In the genomic region with DNA sequence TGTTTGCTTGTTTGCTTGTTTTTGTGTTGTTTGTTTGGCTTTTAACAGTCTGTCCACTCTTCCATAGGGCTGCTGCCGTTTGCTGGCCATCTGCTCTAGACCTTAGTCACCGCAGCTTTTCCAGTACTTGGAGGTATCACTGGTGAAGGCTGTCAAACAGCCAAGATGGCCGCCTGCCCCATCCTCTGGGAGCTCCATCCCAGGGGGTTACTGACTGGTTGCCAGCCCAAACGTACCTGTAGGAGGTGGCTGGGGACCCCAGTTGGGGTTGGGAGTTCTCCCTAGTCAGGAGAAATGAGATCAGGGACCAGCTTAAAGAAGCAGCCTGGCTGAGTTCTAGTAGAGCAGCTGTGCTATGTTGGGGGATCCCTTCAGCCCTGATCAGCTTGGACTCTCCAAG, we compare ENCODE assay signal across 23 cellular contexts.
A peak's percentile ranks its signal among the peaks of the same experiment; 100 is the strongest.
DNase-seq lines count a peak whose midpoint lies in the region; ATAC-seq, FAIRE-seq and TF ChIP-seq lines count a peak whose summit lies in the region.
"Had no signal": no experiment of that assay in that cellular context is flagged by ENCODE, and none has a peak within 500 bp of the region (broad histone marks: within the 10 kb centered on the region; RNA-seq: fewer than 3 reads in every experiment).

No MANE protein-coding gene starts in this region.

- H3K27me3 Mint-ChIP-seq in chondrocyte (ENCODE audit: low read depth), result no peaks in the 10 kb centered on the region
- H3K27me3 Mint-ChIP-seq: CD4-positive, alpha-beta memory T cell; CD4-positive, CD25-positive, alpha-beta regulatory T cell; CD8-positive, alpha-beta memory T cell had no signal

- TF ChIP-seq RAD21 in HepG2 (CRISPR knock-in tag; IDR thresholded peaks at IDR 0.05), result no peak

- peak in 2 of 3 donors; percentile 32 to 34 for DNase-seq in right lobe of liver
- DNase-seq in HepG2 (ENCODE audit: low spot score), result no peak
- DNase-seq in chondrocyte (ENCODE audit: low spot score), result peak; percentile 80
- DNase-seq in sigmoid colon, result peak; percentile 48
- no peak for DNase-seq in DMS114 treated with DMSO at 0.1 percent for 48 hours (lab: John Stamatoyannopoulos, UW; ENCODE audit: unreplicated experiment)
- no peak for DNase-seq in NCI-H345 (lab: John Stamatoyannopoulos, UW)
- DNase-seq: 8988T; ACHN; BE2C; C1 segment of cervical spinal cord; CD4-positive, alpha-beta memory T cell; CD4-positive, CD25-positive, alpha-beta regulatory T cell; CD8-positive, alpha-beta memory T cell; COR-L47; DMS 273 treated with DMSO at 0.1 percent for 48 hours; DMS79 treated with DMSO at 0.1 percent for 48 hours; GF-D8 had no signal

- ATAC-seq in right lobe of liver, result no peak
- no peak for ATAC-seq in HepG2

- POLR2A ChIA-PET in HepG2 (lab: Yijun Ruan, JAX), result no interaction called here

- no peak overlapping the region for H2AFZ ChIP-seq in HepG2 (ENCODE audit: low read length)

- H3K27ac ChIP-seq in right lobe of liver (no peak overlapping the region), HepG2 (ENCODE audit: extremely low read length, insufficient read depth, low read length) (no peak overlapping the region), sigmoid colon (no peak overlapping the region)
- H3K27ac ChIP-seq: BLaER1 had no signal

- no peak overlapping the region for H3K9ac ChIP-seq in HepG2 (ENCODE audit: insufficient read depth, low read depth, low read length)
- H3K9ac ChIP-seq: BLaER1 had no signal

- BruUV-seq in HepG2 (replicated peaks; lab: Mats Ljungman, UMichigan), result no TSS peak

- intact Hi-C loops in right lobe of liver (cut with DNase I), result no loop called here
- intact Hi-C loops in HepG2 (cut with micrococcal nuclease; ENCODE audit: unreplicated experiment), result no loop called here
- intact Hi-C loops in sigmoid colon (cut with DNase I), result no loop called here

- H3K27me3 ChIP-seq in right lobe of liver (no peaks in the 10 kb centered on the region), HepG2 (ENCODE audit: control insufficient read depth in 1 of 2, insufficient read depth in 2 of 2, low read length in 2 of 2) (no peaks in the 10 kb centered on the region), sigmoid colon (no peaks in the 10 kb centered on the region)
- H3K27me3 ChIP-seq: BE2C, BLaER1 had no signal

- TF ChIP-seq CTCF in right lobe of liver (IDR thresholded peaks at IDR 0.05) (no peak), HepG2 (CRISPR knock-in tag; IDR thresholded peaks at IDR 0.05) (no peak), chondrocyte (IDR thresholded peaks at IDR 0.05) (no peak), sigmoid colon (IDR thresholded peaks at IDR 0.05) (no peak)

- H3K4me1 Mint-ChIP-seq in chondrocyte (ENCODE audit: low read depth), result no peaks in the 10 kb centered on the region
- H3K4me1 Mint-ChIP-seq: CD14-positive monocyte; CD4-positive, alpha-beta memory T cell; CD4-positive, CD25-positive, alpha-beta regulatory T cell; CD8-positive, alpha-beta memory T cell had no signal

- H3K9me3 ChIP-seq in right lobe of liver (no peaks in the 10 kb centered on the region), HepG2 (ENCODE audit: low read length) (peaks cover 53% of the 10 kb centered on the region), sigmoid colon (no peaks in the 10 kb centered on the region)
- H3K9me3 ChIP-seq: BE2C had no signal

- no peaks in the 10 kb centered on the region for H4K20me1 ChIP-seq in HepG2 (ENCODE audit: insufficient read depth, low read length)
- H4K20me1 ChIP-seq: BLaER1 had no signal

- H3K36me3 Mint-ChIP-seq in chondrocyte (ENCODE audit: low read depth), result peaks cover 2% of the 10 kb centered on the region
- H3K36me3 Mint-ChIP-seq: CD14-positive monocyte; CD4-positive, alpha-beta memory T cell; CD4-positive, CD25-positive, alpha-beta regulatory T cell; CD8-positive, alpha-beta memory T cell had no signal

- 46% methylated on average over 4 of the region's 4 CpGs for WGBS in right lobe of liver (ENCODE audit: insufficient coverage, low coverage, low lambda C conversion rate, missing lambda C conversion rate)
- WGBS in HepG2 (ENCODE audit: low lambda C conversion rate), result 0% methylated on average over 3 of the region's 4 CpGs
- 86 to 87% methylated on average over 4 of the region's 4 CpGs for WGBS in sigmoid colon, 2 donors

- H3K79me2 ChIP-seq in HepG2 (ENCODE audit: insufficient read depth, low read length), result no peaks in the 10 kb centered on the region

- H3K4me3 ChIP-seq in right lobe of liver (no peak overlapping the region), HepG2 (replicated peaks in 1 of 3; ENCODE audit: insufficient read depth in 1 of 3, low read depth in 2 of 3, low read length in 3 of 3) (no peak overlapping the region), sigmoid colon (no peak overlapping the region)
- H3K4me3 ChIP-seq: BLaER1 had no signal

- in situ Hi-C loops in HepG2 (cut with HindIII; ENCODE audit: extremely low pct_ligation_motif_present, low pct_unique_long_range_greater_than_20kb), result no loop called here

- H3K4me1 ChIP-seq in right lobe of liver, result no peaks in the 10 kb centered on the region
- H3K4me1 ChIP-seq in HepG2 (ENCODE audit: insufficient read depth, low read length), result no peaks in the 10 kb centered on the region
- no peaks in the 10 kb centered on the region for H3K4me1 ChIP-seq in sigmoid colon
- H3K4me1 ChIP-seq: BE2C, BLaER1 had no signal

- CTCF ChIA-PET in HepG2 (lab: Yijun Ruan, JAX; ENCODE audit: low intra/inter-chr PET ratio, low total read pairs), result no interaction called here

- no peak for TF ChIP-seq POLR2A in right lobe of liver (IDR thresholded peaks at IDR 0.05)
- no peak for TF ChIP-seq POLR2A in HepG2 (IDR thresholded peaks at IDR 0.05; ENCODE audit: insufficient read depth in 1 of 2, low read depth in 2 of 2, low read length in 2 of 2)
- no peak for TF ChIP-seq POLR2A in sigmoid colon (IDR thresholded peaks at IDR 0.05)

- H3K36me3 ChIP-seq in right lobe of liver, result no peaks in the 10 kb centered on the region
- no peaks in the 10 kb centered on the region for H3K36me3 ChIP-seq in HepG2 (replicated peaks in 1 of 2; ENCODE audit: control insufficient read depth in 1 of 2, insufficient read depth in 2 of 2, low read length in 2 of 2)
- H3K36me3 ChIP-seq in sigmoid colon, result no peaks in the 10 kb centered on the region
- H3K36me3 ChIP-seq: BE2C, BLaER1 had no signal

- no peak overlapping the region for H3K4me2 ChIP-seq in HepG2 (ENCODE audit: low read depth, low read length)
- H3K4me2 ChIP-seq: BLaER1 had no signal

- TF ChIP-seq EP300 in HepG2 (IDR thresholded peaks at IDR 0.05; ENCODE audit: low read depth in 2 of 2, low read length in 2 of 2) (no peak), HepG2 (CRISPR knock-in tag; IDR thresholded peaks at IDR 0.05; ENCODE audit: borderline replicate concordance) (no peak), sigmoid colon (IDR thresholded peaks at IDR 0.05) (no peak)

- peaks cover 36% of the 10 kb centered on the region for H3K9me3 Mint-ChIP-seq in chondrocyte (ENCODE audit: low read depth)

- no peak overlapping the region for H3K27ac Mint-ChIP-seq in chondrocyte (ENCODE audit: unreplicated experiment)
- H3K27ac Mint-ChIP-seq: CD4-positive, alpha-beta memory T cell; CD4-positive, CD25-positive, alpha-beta regulatory T cell; CD8-positive, alpha-beta memory T cell had no signal

- H3K4me3 Mint-ChIP-seq in chondrocyte (ENCODE audit: unreplicated experiment), result no peak overlapping the region
- H3K4me3 Mint-ChIP-seq: CD14-positive monocyte; CD4-positive, CD25-positive, alpha-beta regulatory T cell; CD8-positive, alpha-beta memory T cell had no signal

- no peak for FAIRE-seq in HepG2 (lab: Jason Lieb, UNC)
- FAIRE-seq: A204.1, G401.6, GM12891, GM19239 had no signal

TF ChIP-seq in HepG2, 621 proteins besides CTCF, POLR2A, EP300 and RAD21:
- TF ChIP-seq GLI4 (CRISPR knock-in tag; IDR thresholded peaks at IDR 0.05; ENCODE audit: borderline replicate concordance) (no peak), ZNF530 (CRISPR knock-in tag; IDR thresholded peaks at IDR 0.05; ENCODE audit: low read depth) (no peak), KMT2A (CRISPR knock-in tag; IDR thresholded peaks at IDR 0.05) (no peak), AGO1 (IDR thresholded peaks at IDR 0.05; ENCODE audit: low read depth, low read length, poor library complexity, severe bottlenecking) (no peak), ZNF451 (CRISPR knock-in tag; IDR thresholded peaks at IDR 0.05) (no peak)
- TF ChIP-seq, protein P1, sequence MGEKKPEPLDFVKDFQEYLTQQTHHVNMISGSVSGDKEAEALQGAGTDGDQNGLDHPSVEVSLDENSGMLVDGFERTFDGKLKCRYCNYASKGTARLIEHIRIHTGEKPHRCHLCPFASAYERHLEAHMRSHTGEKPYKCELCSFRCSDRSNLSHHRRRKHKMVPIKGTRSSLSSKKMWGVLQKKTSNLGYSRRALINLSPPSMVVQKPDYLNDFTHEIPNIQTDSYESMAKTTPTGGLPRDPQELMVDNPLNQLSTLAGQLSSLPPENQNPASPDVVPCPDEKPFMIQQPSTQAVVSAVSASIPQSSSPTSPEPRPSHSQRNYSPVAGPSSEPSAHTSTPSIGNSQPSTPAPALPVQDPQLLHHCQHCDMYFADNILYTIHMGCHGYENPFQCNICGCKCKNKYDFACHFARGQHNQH (CRISPR knock-in tag; IDR thresholded peaks at IDR 0.05), result no peak

Comparison
In these comparisons a context has a peak if more than half of its experiments do, and no peak if none do; other contexts are left out.
1. DNase-seq: peak in right lobe of liver (2 of 3), chondrocyte (single experiment) and sigmoid colon (single experiment); none in HepG2 (single experiment), DMS114 treated with DMSO at 0.1 percent for 48 hours (single experiment) and NCI-H345 (single experiment).